ENCODE assay signal across 8 cellular contexts in the genomic region with DNA sequence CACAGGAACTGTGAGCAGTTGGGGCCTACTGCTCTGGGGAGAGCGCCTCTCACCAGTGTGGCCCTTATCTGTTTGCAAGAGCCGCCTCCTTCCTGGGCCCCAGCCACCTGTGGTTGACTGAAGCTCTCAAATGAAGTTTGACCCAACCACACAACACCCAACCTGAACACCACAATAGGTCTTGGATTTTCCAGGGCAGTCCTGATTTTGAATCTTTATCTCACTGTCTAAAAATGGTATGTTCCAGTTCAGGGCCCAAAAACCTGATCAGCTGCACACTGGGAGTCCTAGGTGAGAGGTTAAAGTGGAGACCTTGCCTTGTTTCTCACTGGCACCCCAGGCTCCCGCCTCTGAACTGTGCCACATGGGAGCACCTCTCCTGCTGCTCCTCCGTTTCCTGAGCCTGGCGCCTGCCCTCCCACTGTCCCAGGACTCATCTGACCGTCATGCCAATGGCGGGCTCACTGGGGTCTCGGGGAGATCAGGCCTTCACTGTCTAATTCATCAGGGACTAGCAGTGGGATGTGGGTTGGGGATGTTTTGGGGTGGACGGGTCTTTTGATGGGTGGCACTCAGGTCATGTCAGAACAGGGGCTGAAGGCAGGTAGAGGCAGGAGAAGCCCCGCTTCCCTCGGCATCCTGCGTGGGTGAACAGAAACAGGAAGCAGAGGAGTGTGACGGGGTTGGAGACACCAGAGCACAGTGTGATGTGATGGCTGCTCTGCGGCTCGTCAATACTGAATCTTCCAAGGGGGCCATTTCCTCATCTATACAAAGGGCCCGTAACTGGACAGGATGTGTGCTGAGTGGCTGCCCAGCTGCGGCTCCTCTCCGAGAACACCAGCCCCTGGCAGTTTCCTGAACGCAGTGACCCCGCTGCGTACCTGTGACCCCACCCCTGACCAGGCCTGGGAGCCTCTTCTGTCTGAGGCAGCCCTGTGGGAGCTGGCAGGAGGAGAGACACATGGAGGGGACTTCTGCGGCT. TPM values are rescaled to one million over a fixed set of nuclear protein-coding genes. Genes with fewer than 3 reads are reported as not detected.
DNase-seq lines count a peak whose midpoint lies in the region; ATAC-seq and TF ChIP-seq lines count a peak whose summit lies in the region.

No MANE protein-coding gene starts in this region.

- no peaks in the 10 kb centered on the region for H3K27me3 ChIP-seq in transverse colon

- peak overlapping the region; percentile 3 to 78 (median 69) for H3K27ac ChIP-seq in transverse colon

- no peak for TF ChIP-seq POLR2A in transverse colon (IDR thresholded peaks at IDR 0.05)

- in situ Hi-C loops in transverse colon (cut with MboI; ENCODE audit: low pct_ligation_motif_present in 1 of 4, low pct_unique_long_range_greater_than_20kb in 1 of 4, low sequenced_read_pairs in 3 of 4), result no loop called here

- peak; percentile 40 for DNase-seq in activated CD4-positive, alpha-beta T cell treated with anti-CD3 and anti-CD28 coated beads, Interleukin-2, amount 50 U/mL, for 4 hours
- DNase-seq in lung microvascular endothelial cell (ENCODE audit: low read depth in 2 of 2) (peak; percentile 54 to 63), transverse colon (peak; percentile 39), NCI-H748 treated with DMSO at 0.1 percent for 48 hours (lab: John Stamatoyannopoulos, UW) (no peak), NCI-H1417 (lab: John Stamatoyannopoulos, UW) (no peak), NCI-H1436 (lab: John Stamatoyannopoulos, UW) (no peak)

- H3K4me3 ChIP-seq in GM12875 (ENCODE audit: low read depth, low read length) (peak overlapping the region; percentile 31), transverse colon (no peak overlapping the region)

- no peak for TF ChIP-seq CTCF in GM12875 (IDR thresholded peaks at IDR 0.05; ENCODE audit: borderline replicate concordance, insufficient read depth, low read depth, low read length)
- no peak for TF ChIP-seq CTCF in transverse colon (IDR thresholded peaks at IDR 0.05)

- H3K36me3 ChIP-seq in transverse colon, result no peaks in the 10 kb centered on the region

- ATAC-seq in HG02938 (IDR thresholded peaks at IDR 0.05; ENCODE audit: unreplicated experiment), result peak; percentile 70

- peaks cover 0 to 9% (median 3%) of the 10 kb centered on the region in 4 donors for H3K4me1 ChIP-seq in transverse colon

- 40 to 78% methylated on average over 1 to 22 of the region's 22 CpGs for WGBS in transverse colon (ENCODE audit: low coverage in 1 of 2), 2 donors

- intact Hi-C loops in transverse colon (cut with DNase I; ENCODE audit: low total_unique reads), result no loop called here

- H3K9me3 ChIP-seq in transverse colon, result no peaks in the 10 kb centered on the region

- TF ChIP-seq EP300 in transverse colon (IDR thresholded peaks at IDR 0.05; ENCODE audit: low read depth), result no peak

RNA-seq across cellular contexts. Expression of a gene that starts 59.6 kb away (rescaled TPM):
- total RNA-seq in lung microvascular endothelial cell (18.7 and 19.4 TPM in 2 replicates), transverse colon (10 to 100 TPM; 14.3 to 57.6 (median 23.7) TPM)

Comparison
In these comparisons a context has a peak if more than half of its experiments do, and no peak if none do; other contexts are left out.
1. DNase-seq: peak in activated CD4-positive, alpha-beta T cell treated with anti-CD3 and anti-CD28 coated beads, Interleukin-2, amount 50 U/mL, for 4 hours (2 of 2), lung microvascular endothelial cell (2 of 2) and transverse colon (single experiment); none in NCI-H748 treated with DMSO at 0.1 percent for 48 hours (single experiment), NCI-H1417 (0 of 3) and NCI-H1436 (single experiment).